Comparison of ENCODE assay signal across 8 cellular contexts in the genomic region with DNA sequence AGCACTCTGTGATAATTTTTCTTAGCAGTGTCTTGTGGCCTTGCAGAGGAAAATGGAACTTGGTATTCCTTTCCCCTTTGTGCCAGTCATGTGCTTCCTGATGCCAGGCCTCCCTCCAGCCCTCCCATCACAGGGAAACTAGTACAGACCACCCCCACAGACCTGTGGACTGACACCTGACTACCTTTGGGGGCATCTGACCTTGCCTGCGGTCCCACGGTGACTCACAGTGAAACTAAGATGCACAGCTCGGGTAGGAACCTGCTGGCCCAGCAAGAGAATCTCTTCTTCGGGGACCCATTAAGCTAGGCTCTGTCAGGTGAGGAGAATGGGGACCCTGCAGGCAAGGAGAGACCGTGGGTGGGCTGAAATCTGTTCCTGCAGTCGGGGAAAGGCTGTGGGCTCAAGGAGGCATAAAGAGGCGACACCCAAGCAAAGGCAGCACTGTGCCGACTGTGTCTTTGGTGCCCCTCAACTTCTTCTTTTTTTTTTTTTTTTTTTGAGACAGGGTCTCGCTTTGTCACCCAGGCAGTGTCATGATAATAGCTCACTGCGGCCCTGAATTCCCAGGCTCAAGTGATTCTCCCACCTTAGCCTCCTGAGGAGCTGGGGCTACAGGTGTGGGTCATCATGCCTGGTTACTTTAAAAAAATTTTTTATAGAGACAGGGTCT.
A peak's percentile ranks its signal among the peaks of the same experiment; 100 is the strongest.
DNase-seq lines count a peak whose midpoint lies in the region; ATAC-seq lines count a peak whose summit lies in the region.

No MANE protein-coding gene starts in this region.

- in situ Hi-C loops in KBM-7 (cut with MboI; ENCODE audit: low pct_unique_long_range_greater_than_20kb, low sequenced_read_pairs), result no loop called here

- H3K36me3 Mint-ChIP-seq in stimulated activated effector memory CD8-positive, alpha-beta T cell treated with anti-CD3 and anti-CD28 coated beads, Interleukin-12 subunit alpha, Interleukin-12 subunit beta, amount 100 ng/mL, for 72 hours, result no peaks in the 10 kb centered on the region

- peak; percentile 52 for DNase-seq in GM19238 (ENCODE audit: insufficient read length, low spot score)
- DNase-seq in stimulated activated effector memory CD8-positive, alpha-beta T cell treated with anti-CD3 and anti-CD28 coated beads, Interleukin-12 subunit alpha, Interleukin-12 subunit beta, amount 100 ng/mL, for 72 hours (ENCODE audit: low spot score in 2 of 2), result no peak
- DNase-seq in NCI-H524 (lab: John Stamatoyannopoulos, UW), result no peak
- no peak for DNase-seq in kidney glomerular epithelial cell (lab: John Stamatoyannopoulos, UW)
- no peak for DNase-seq in KBM-7

- no peak overlapping the region for H3K4me3 Mint-ChIP-seq in stimulated activated effector memory CD8-positive, alpha-beta T cell treated with anti-CD3 and anti-CD28 coated beads, Interleukin-12 subunit alpha, Interleukin-12 subunit beta, amount 100 ng/mL, for 72 hours

- H3K9me3 Mint-ChIP-seq in stimulated activated effector memory CD8-positive, alpha-beta T cell treated with anti-CD3 and anti-CD28 coated beads, Interleukin-12 subunit alpha, Interleukin-12 subunit beta, amount 100 ng/mL, for 72 hours, result no peaks in the 10 kb centered on the region

- peak overlapping the region; percentile 40 for H3K27ac Mint-ChIP-seq in stimulated activated effector memory CD8-positive, alpha-beta T cell treated with anti-CD3 and anti-CD28 coated beads, Interleukin-12 subunit alpha, Interleukin-12 subunit beta, amount 100 ng/mL, for 72 hours

- H3K27ac ChIP-seq in cingulate gyrus (ENCODE audit: low read depth, low read length), result peak overlapping the region; percentile 98

- H3K4me1 Mint-ChIP-seq in stimulated activated effector memory CD8-positive, alpha-beta T cell treated with anti-CD3 and anti-CD28 coated beads, Interleukin-12 subunit alpha, Interleukin-12 subunit beta, amount 100 ng/mL, for 72 hours, result peaks cover 21% of the 10 kb centered on the region

- peak; percentile 57 for ATAC-seq in HG02981 (IDR thresholded peaks at IDR 0.05; ENCODE audit: unreplicated experiment)
- ATAC-seq in stimulated activated effector memory CD8-positive, alpha-beta T cell treated with anti-CD3 and anti-CD28 coated beads, Interleukin-12 subunit alpha, Interleukin-12 subunit beta, amount 100 ng/mL, for 72 hours, result peak; percentile 68
- ATAC-seq in HG02840 (IDR thresholded peaks at IDR 0.05; ENCODE audit: low FRiP score, unreplicated experiment), result no peak
